In genomic region chr2:168246072-168246482, GRCh38 we compare ENCODE assay signal across 8 cellular contexts. TPM values are rescaled to one million over a fixed set of nuclear protein-coding genes. Genes with fewer than 3 reads are reported as not detected.
A peak's percentile ranks its signal among the peaks of the same experiment; 100 is the strongest.
DNase-seq lines count a peak whose midpoint lies in the region; ATAC-seq lines count a peak whose summit lies in the region.

No MANE protein-coding gene starts in this region.

- ATAC-seq in activated T-helper 17 cell treated with anti-CD3 and anti-CD28 coated beads, Interleukin-2, amount 50 U/mL, for 72 hours (replicated peaks), result no peak
- no peak for ATAC-seq in GM19467 (IDR thresholded peaks at IDR 0.05; ENCODE audit: unreplicated experiment)

- H3K27ac Mint-ChIP-seq in activated T-helper 17 cell treated with anti-CD3 and anti-CD28 coated beads, Interleukin-2, amount 50 U/mL, for 72 hours, result peak overlapping the region; percentile 96

- peaks cover 5% of the 10 kb centered on the region for H3K4me1 Mint-ChIP-seq in activated T-helper 17 cell treated with anti-CD3 and anti-CD28 coated beads, Interleukin-2, amount 50 U/mL, for 72 hours

- peak overlapping the region; percentile 79; the same call in 1 of the 2 replicates for H3K4me3 ChIP-seq in iPS-18c (ENCODE audit: insufficient read depth, low read depth, low read length)

- DNase-seq in NCI-H510A treated with DMSO at 0.1 percent for 48 hours (lab: John Stamatoyannopoulos, UW) (peak; percentile 56), NCI-H510A (lab: John Stamatoyannopoulos, UW) (no peak), substantia nigra (lab: John Stamatoyannopoulos, UW) (no peak), medulla oblongata (ENCODE audit: extremely low spot score) (no peak), glomerular visceral epithelial cell (ENCODE audit: extremely low spot score) (no peak)

- no peaks in the 10 kb centered on the region for H3K9me3 Mint-ChIP-seq in activated T-helper 17 cell treated with anti-CD3 and anti-CD28 coated beads, Interleukin-2, amount 50 U/mL, for 72 hours

- H3K27me3 Mint-ChIP-seq in activated T-helper 17 cell treated with anti-CD3 and anti-CD28 coated beads, Interleukin-2, amount 50 U/mL, for 72 hours, result no peaks in the 10 kb centered on the region

- H3K27ac ChIP-seq in substantia nigra (ENCODE audit: low read depth, low read length, poor library complexity, severe bottlenecking), result peak overlapping the region; percentile 88

- peaks cover 5% of the 10 kb centered on the region for H3K36me3 Mint-ChIP-seq in activated T-helper 17 cell treated with anti-CD3 and anti-CD28 coated beads, Interleukin-2, amount 50 U/mL, for 72 hours (ENCODE audit: low read depth)

- H3K9me3 ChIP-seq in iPS-18c (ENCODE audit: control insufficient read depth, insufficient read depth, low read length), result no peaks in the 10 kb centered on the region

- H3K4me3 Mint-ChIP-seq in activated T-helper 17 cell treated with anti-CD3 and anti-CD28 coated beads, Interleukin-2, amount 50 U/mL, for 72 hours, result peak overlapping the region; percentile 79

RNA-seq across cellular contexts. Expression of gene STK39, which starts 1.3 kb away (rescaled TPM):
- total RNA-seq in activated T-helper 17 cell treated with anti-CD3 and anti-CD28 coated beads, Interleukin-2, amount 50 U/mL, for 72 hours, result 10 to 100 TPM; 21.5 to 27.9 TPM
